10 cellular contexts compared by ENCODE assay signal in genomic region chr17:40532520-40533253, GRCh38. TPM values are rescaled to one million over a fixed set of nuclear protein-coding genes. Genes with fewer than 3 reads are reported as not detected.
A peak's percentile ranks its signal among the peaks of the same experiment; 100 is the strongest.
DNase-seq lines count a peak whose midpoint lies in the region; ATAC-seq and TF ChIP-seq lines count a peak whose summit lies in the region.
"Had no signal": no experiment of that assay in that cellular context is flagged by ENCODE, and none has a peak within 500 bp of the region (broad histone marks: within the 10 kb centered on the region; RNA-seq: fewer than 3 reads in every experiment).

No MANE protein-coding gene starts in this region.

- no peak for TF ChIP-seq POLR2A in vagina (IDR thresholded peaks at IDR 0.05)

- CTCF ChIA-PET in activated naive CD4-positive, alpha-beta T cell treated with anti-CD3 and anti-CD28 coated beads for 36 hours (lab: Charles Lee): interaction anchor here (0.5 to 16.6 kb wide), 47 partner anchors 8 to 463 kb away, joined by 3 to 276 read pairs (median 5); partner anchors contain the start of genes CCR7, GJD3, IGFBP4 and TOP2A

- H3K4me1 ChIP-seq in muscle layer of duodenum (ENCODE audit: control insufficient read depth in 1 of 2, insufficient read depth in 2 of 2, low read length in 2 of 2): peaks cover 34 to 35% of the 10 kb centered on the region in 2 donors
- H3K4me1 ChIP-seq in vagina: peaks cover 63% of the 10 kb centered on the region

- ATAC-seq in HG03571 (IDR thresholded peaks at IDR 0.05; ENCODE audit: unreplicated experiment): no peak

- no peaks in the 10 kb centered on the region for H3K27me3 Mint-ChIP-seq in activated naive CD4-positive, alpha-beta T cell treated with anti-CD3 and anti-CD28 coated beads for 36 hours (ENCODE audit: low read depth)

- H3K27ac ChIP-seq in muscle layer of duodenum (ENCODE audit: low read length) (peak overlapping the region; percentile 60), vagina (peak overlapping the region; percentile 64)
- H3K27ac ChIP-seq: psoas muscle had no signal

- H3K36me3 ChIP-seq in muscle layer of duodenum (ENCODE audit: control insufficient read depth in 1 of 2, insufficient read depth in 2 of 2, low read length in 2 of 2) (no peaks in the 10 kb centered on the region), vagina (no peaks in the 10 kb centered on the region)

- H3K4me3 Mint-ChIP-seq in activated naive CD4-positive, alpha-beta T cell treated with anti-CD3 and anti-CD28 coated beads for 36 hours: peak overlapping the region; percentile 61

- H3K4me3 ChIP-seq in muscle layer of duodenum (ENCODE audit: low read depth in 1 of 2, low read length in 2 of 2): peak overlapping the region in 1 of 2 donors; percentile 17
- no peak overlapping the region for H3K4me3 ChIP-seq in vagina
- no peak overlapping the region for H3K4me3 ChIP-seq in foreskin fibroblast (ENCODE audit: low read depth in 1 of 2, low read length in 2 of 2)
- H3K4me3 ChIP-seq: psoas muscle had no signal

- H3K27ac Mint-ChIP-seq in activated naive CD4-positive, alpha-beta T cell treated with anti-CD3 and anti-CD28 coated beads for 36 hours: peak overlapping the region; percentile 91

- H3K36me3 Mint-ChIP-seq in activated naive CD4-positive, alpha-beta T cell treated with anti-CD3 and anti-CD28 coated beads for 36 hours (ENCODE audit: low read depth): no peaks in the 10 kb centered on the region

- peak; percentile 7 for DNase-seq in activated naive CD4-positive, alpha-beta T cell treated with anti-CD3 and anti-CD28 coated beads for 36 hours
- DNase-seq in activated naive CD4-positive, alpha-beta T cell treated with anti-CD3 and anti-CD28 coated beads, Interleukin-2, amount 50 U/mL, for 16 hours: no peak
- DNase-seq in dermis blood vessel endothelial cell: peak; percentile 95
- no peak for DNase-seq in vagina (ENCODE audit: extremely low spot score in 2 of 2)
- DNase-seq in DMS 273 treated with DMSO at 0.1 percent for 48 hours (lab: John Stamatoyannopoulos, UW): no peak
- no peak for DNase-seq in foreskin fibroblast

- H3K9me3 ChIP-seq in muscle layer of duodenum (ENCODE audit: control insufficient read depth in 1 of 2, low read length in 2 of 2) (no peaks in the 10 kb centered on the region), vagina (no peaks in the 10 kb centered on the region)
- H3K9me3 ChIP-seq: psoas muscle had no signal

- intact Hi-C loops in activated naive CD4-positive, alpha-beta T cell treated with anti-CD3 and anti-CD28 coated beads for 36 hours (cut with micrococcal nuclease): loop anchor here (1.0 kb wide), 7 partner anchors 9 to 174 kb away; no protein-coding TSS in a partner anchor
- intact Hi-C loops in vagina (cut with DNase I): loop anchor here (5.0 kb wide), 1 partner anchor 90 kb away; the partner anchor contains the start of gene IGFBP4

- H3K9me3 Mint-ChIP-seq in activated naive CD4-positive, alpha-beta T cell treated with anti-CD3 and anti-CD28 coated beads for 36 hours: no peaks in the 10 kb centered on the region

- no peaks in the 10 kb centered on the region for H3K27me3 ChIP-seq in muscle layer of duodenum (ENCODE audit: low read depth, low read length)
- no peaks in the 10 kb centered on the region for H3K27me3 ChIP-seq in vagina

- no peak for TF ChIP-seq CTCF in vagina (IDR thresholded peaks at IDR 0.05)
- no peak for TF ChIP-seq CTCF in foreskin fibroblast (IDR thresholded peaks at IDR 0.05; ENCODE audit: low read depth, low read length)

- peaks cover 86% of the 10 kb centered on the region for H3K4me1 Mint-ChIP-seq in activated naive CD4-positive, alpha-beta T cell treated with anti-CD3 and anti-CD28 coated beads for 36 hours (ENCODE audit: low read depth)

RNA-seq across cellular contexts. Expression of gene TNS4, which starts 31.3 kb away (rescaled TPM):
- total RNA-seq in activated naive CD4-positive, alpha-beta T cell treated with anti-CD3 and anti-CD28 coated beads for 36 hours: 1 to 10 TPM; 4.7 to 5.9 TPM
- total RNA-seq in dermis blood vessel endothelial cell: not detected in 2 replicates
- total RNA-seq in vagina: 296 TPM
- total RNA-seq: dermis microvascular lymphatic vessel endothelial cell had no signal

RNA-seq across cellular contexts. Expression of gene CCR7, which starts 32.6 kb away (rescaled TPM):
- 100 to 1,000 TPM; 150 to 156 TPM for total RNA-seq in activated naive CD4-positive, alpha-beta T cell treated with anti-CD3 and anti-CD28 coated beads for 36 hours
- total RNA-seq in dermis blood vessel endothelial cell (under 0.01 and 0.33 TPM in 2 replicates), vagina (not detected)

Comparison
In these comparisons a context has a peak if more than half of its experiments do, and no peak if none do; other contexts are left out.
1. DNase-seq: peak in activated naive CD4-positive, alpha-beta T cell treated with anti-CD3 and anti-CD28 coated beads for 36 hours (single experiment) and dermis blood vessel endothelial cell (single experiment); none in activated naive CD4-positive, alpha-beta T cell treated with anti-CD3 and anti-CD28 coated beads, Interleukin-2, amount 50 U/mL, for 16 hours (single experiment), vagina (0 of 2), DMS 273 treated with DMSO at 0.1 percent for 48 hours (single experiment) and foreskin fibroblast (0 of 2).
2. RNA of gene TNS4, which starts 31.3 kb away (total RNA-seq): 296 TPM in vagina (single experiment); 4.7 to 5.9 TPM in activated naive CD4-positive, alpha-beta T cell treated with anti-CD3 and anti-CD28 coated beads for 36 hours and not detected in dermis blood vessel endothelial cell; every median in the first group is over 10 times any median in the second.
3. RNA of gene CCR7, which starts 32.6 kb away (total RNA-seq): 150 to 156 TPM in activated naive CD4-positive, alpha-beta T cell treated with anti-CD3 and anti-CD28 coated beads for 36 hours; not detected in vagina (single experiment) and under 0.01 to 0.33 TPM in dermis blood vessel endothelial cell; every median in the first group is over 100 times any median in the second.